24 cellular contexts compared by ENCODE assay signal in the genomic region with DNA sequence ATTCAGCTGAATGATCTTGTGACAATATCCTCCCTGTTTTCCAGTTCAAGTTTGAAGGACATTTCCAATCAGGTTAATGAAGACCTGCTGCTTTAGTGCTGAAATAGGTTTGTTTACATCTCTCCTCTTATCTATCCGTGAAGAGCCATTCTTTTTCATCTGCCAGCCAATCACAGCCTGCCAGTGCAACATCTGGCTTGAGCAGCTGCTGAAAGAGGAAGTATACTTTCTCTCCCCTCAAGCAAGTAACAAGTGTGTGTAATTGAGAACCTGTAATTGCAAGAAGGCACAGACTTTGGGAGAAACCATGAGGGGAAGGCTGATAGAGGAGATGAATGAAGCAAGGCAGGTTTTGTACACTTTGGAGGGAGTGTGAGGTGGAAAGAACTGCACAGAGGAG.
DNase-seq lines count a peak whose midpoint lies in the region; ATAC-seq and TF ChIP-seq lines count a peak whose summit lies in the region.
"Had no signal": no experiment of that assay in that cellular context is flagged by ENCODE, and none has a peak within 500 bp of the region (broad histone marks: within the 10 kb centered on the region; RNA-seq: fewer than 3 reads in every experiment).

No MANE protein-coding gene starts in this region.

- H3K4me2 ChIP-seq in MM.1S (ENCODE audit: low read depth, low read length), result no peak overlapping the region

- H3K9me3 Mint-ChIP-seq in natural killer cell, result peaks cover 0 to 2% of the 10 kb centered on the region in 2 donors
- H3K9me3 Mint-ChIP-seq: activated CD4-positive, alpha-beta T cell treated with anti-CD3 and anti-CD28 coated beads, Interleukin-2, amount 10 ng/mL, durations not matched to agents 24 days and 14 days had no signal

- no peaks in the 10 kb centered on the region for H3K4me1 ChIP-seq in MM.1S (ENCODE audit: low read length)
- H3K4me1 ChIP-seq: adrenal gland, spleen, tibial nerve had no signal

- H3K4me3 Mint-ChIP-seq in natural killer cell, result no peak overlapping the region
- H3K4me3 Mint-ChIP-seq: activated CD4-positive, alpha-beta T cell treated with anti-CD3 and anti-CD28 coated beads, Interleukin-2, amount 10 ng/mL, durations not matched to agents 24 days and 14 days; activated T-cell treated with anti-CD3 and anti-CD28 coated beads, Interleukin-2, amount 50 U/mL, for 72 hours; brain; CD4-positive, CD25-positive, alpha-beta regulatory T cell had no signal

- no peaks in the 10 kb centered on the region for H3K27me3 Mint-ChIP-seq in natural killer cell (ENCODE audit: low read depth in 2 of 2)
- H3K27me3 Mint-ChIP-seq: activated CD4-positive, alpha-beta T cell treated with anti-CD3 and anti-CD28 coated beads, Interleukin-2, amount 10 ng/mL, durations not matched to agents 24 days and 14 days; CD4-positive, CD25-positive, alpha-beta regulatory T cell had no signal

- H3K9me3 ChIP-seq in MM.1S (replicated peaks; ENCODE audit: insufficient read depth, low read length), result no peaks in the 10 kb centered on the region
- H3K9me3 ChIP-seq: adrenal gland, tibial nerve had no signal

- no peaks in the 10 kb centered on the region for H3K36me3 ChIP-seq in MM.1S (replicated peaks; ENCODE audit: insufficient read depth, low read length)
- H3K36me3 ChIP-seq: adrenal gland, spleen, tibial nerve had no signal

- H3K27ac ChIP-seq in MM.1S (ENCODE audit: low read length), result no peak overlapping the region
- H3K27ac ChIP-seq: adrenal gland, spleen, tibial nerve had no signal

- H3K79me2 ChIP-seq in MM.1S (ENCODE audit: low read length), result no peaks in the 10 kb centered on the region

- no peaks in the 10 kb centered on the region for H3K27me3 ChIP-seq in MM.1S (replicated peaks; ENCODE audit: insufficient read depth, low read length)
- H3K27me3 ChIP-seq: adrenal gland, spleen, tibial nerve had no signal

- H3K4me1 Mint-ChIP-seq in natural killer cell, result no peaks in the 10 kb centered on the region
- H3K4me1 Mint-ChIP-seq: activated CD4-positive, alpha-beta T cell treated with anti-CD3 and anti-CD28 coated beads, Interleukin-2, amount 10 ng/mL, durations not matched to agents 24 days and 14 days had no signal

- no peaks in the 10 kb centered on the region for H4K20me1 ChIP-seq in MM.1S (ENCODE audit: insufficient read depth, low read length)

- intact Hi-C loops in natural killer cell (cut with micrococcal nuclease) (no loop called here), left ventricle myocardium superior (cut with micrococcal nuclease) (no loop called here)

- no peak overlapping the region for H3K4me3 ChIP-seq in MM.1S (ENCODE audit: low read length)
- H3K4me3 ChIP-seq: adrenal gland, spleen, tibial nerve had no signal

- no peaks in the 10 kb centered on the region for H3K9me2 ChIP-seq in MM.1S (replicated peaks; ENCODE audit: insufficient read depth, low read length)

- no peaks in the 10 kb centered on the region for H3F3A ChIP-seq in MM.1S (ENCODE audit: insufficient read depth, low read length)

- H3K27ac Mint-ChIP-seq in natural killer cell, result no peak overlapping the region
- H3K27ac Mint-ChIP-seq: activated CD4-positive, alpha-beta T cell treated with anti-CD3 and anti-CD28 coated beads, Interleukin-2, amount 10 ng/mL, durations not matched to agents 24 days and 14 days; activated T-cell treated with anti-CD3 and anti-CD28 coated beads, Interleukin-2, amount 50 U/mL, for 72 hours; brain had no signal

- DNase-seq in NCI-H1105 treated with DMSO at 0.1 percent for 48 hours (lab: John Stamatoyannopoulos, UW) (peak; percentile 27), NCI-H1105 (lab: John Stamatoyannopoulos, UW) (no peak), MM.1S (peak; percentile 24), SK-N-DZ (ENCODE audit: low spot score) (peak; percentile 12), natural killer cell (no peak), left ventricle myocardium superior (no peak)
- DNase-seq: activated CD4-positive, alpha-beta T cell treated with anti-CD3 and anti-CD28 coated beads, Interleukin-2, amount 10 ng/mL, durations not matched to agents 24 days and 14 days; activated naive CD4-positive, alpha-beta T cell treated with Interleukin-2 at 50 U/mL for 16 hours; activated T-cell treated with anti-CD3 and anti-CD28 coated beads, Interleukin-2, amount 50 U/mL, for 72 hours; adrenal gland; CD4-positive, CD25-positive, alpha-beta regulatory T cell; EL; hypothalamus; IMR-90; mesenchymal stem cell; NCI-H1694; posterior cingulate gyrus; right cardiac atrium; spleen had no signal

- TF ChIP-seq CTCF in MM.1S (IDR thresholded peaks at IDR 0.05; ENCODE audit: low read length), result no peak
- no peak for TF ChIP-seq CTCF in natural killer cell (IDR thresholded peaks at IDR 0.05)

- no peak overlapping the region for H2AFZ ChIP-seq in MM.1S (ENCODE audit: low read length)

- ATAC-seq in GM21786 (IDR thresholded peaks at IDR 0.05; ENCODE audit: unreplicated experiment), result peak; percentile 62
- ATAC-seq in natural killer cell, result no peak
- no peak for ATAC-seq in left ventricle myocardium superior
- no peak for ATAC-seq in GM18498 (IDR thresholded peaks at IDR 0.05; ENCODE audit: unreplicated experiment)
- ATAC-seq: activated T-cell treated with anti-CD3 and anti-CD28 coated beads, Interleukin-2, amount 50 U/mL, for 72 hours; left lobe of liver; right cardiac atrium had no signal

- no peak overlapping the region for H3K9ac ChIP-seq in MM.1S (ENCODE audit: low read length)

- H3K36me3 Mint-ChIP-seq in natural killer cell, result no peaks in the 10 kb centered on the region
- H3K36me3 Mint-ChIP-seq: brain; CD4-positive, CD25-positive, alpha-beta regulatory T cell had no signal

Comparison
In these comparisons a context has a peak if more than half of its experiments do, and no peak if none do; other contexts are left out.
1. DNase-seq: peak in NCI-H1105 treated with DMSO at 0.1 percent for 48 hours (single experiment), MM.1S (single experiment) and SK-N-DZ (single experiment); none in NCI-H1105 (single experiment), natural killer cell (single experiment) and left ventricle myocardium superior (single experiment).